21 cellular contexts compared by ENCODE assay signal in the genomic region with DNA sequence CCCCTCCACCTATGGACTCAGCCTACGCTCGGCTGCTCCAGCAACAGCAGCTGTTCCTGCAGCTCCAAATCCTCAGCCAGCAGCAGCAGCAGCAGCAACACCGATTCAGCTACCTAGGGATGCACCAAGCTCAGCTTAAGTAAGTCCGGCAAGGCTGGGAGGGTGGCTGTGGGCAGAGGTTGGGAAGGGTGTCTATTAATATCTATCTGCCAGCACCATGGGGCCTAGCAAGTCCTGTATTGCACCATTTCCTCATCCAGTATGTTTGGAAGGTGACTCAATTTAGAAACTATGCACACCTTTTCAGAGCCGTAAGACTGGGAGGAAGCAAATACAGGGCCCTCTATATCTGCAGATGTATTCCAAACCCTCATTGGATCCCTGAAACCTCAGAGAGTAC. TPM values are rescaled to one million over a fixed set of nuclear protein-coding genes. Genes with fewer than 3 reads are reported as not detected.
DNase-seq lines count a peak whose midpoint lies in the region; ATAC-seq and TF ChIP-seq lines count a peak whose summit lies in the region.
"Had no signal": no experiment of that assay in that cellular context is flagged by ENCODE, and none has a peak within 500 bp of the region (broad histone marks: within the 10 kb centered on the region; RNA-seq: fewer than 3 reads in every experiment).

No MANE protein-coding gene starts in this region.

- H3K27me3 ChIP-seq in GM23248 (replicated peaks; ENCODE audit: insufficient read depth) (0 out of 2 replicates have a peak, but pooled peaks cover 6% of the 10 kb centered on the region), left ventricle myocardium inferior (ENCODE audit: low read depth) (no peaks in the 10 kb centered on the region), osteoblast (ENCODE audit: insufficient read depth, low read length) (no peaks in the 10 kb centered on the region)
- H3K27me3 ChIP-seq: adrenal gland, uterus had no signal

- CTCF ChIA-PET in activated naive CD4-positive, alpha-beta T cell treated with anti-CD3 and anti-CD28 coated beads, Interleukin-2, amount 10 ng/mL, durations not matched to agents 7 days and 5 days (lab: Charles Lee): interaction anchor here (1.2 kb wide), 1 partner anchor 16 kb away, joined by 3 read pairs; no protein-coding TSS in a partner anchor

- H3K36me3 ChIP-seq in GM23248 (ENCODE audit: low read depth) (no peaks in the 10 kb centered on the region), left ventricle myocardium inferior (peaks cover 22% of the 10 kb centered on the region), osteoblast (ENCODE audit: insufficient read depth, low read length) (no peaks in the 10 kb centered on the region)
- H3K36me3 ChIP-seq: adrenal gland, esophagus squamous epithelium, prostate gland, uterus had no signal

- intact Hi-C loops in left ventricle myocardium inferior (cut with micrococcal nuclease): no loop called here

- no peak overlapping the region for H2AFZ ChIP-seq in GM23248
- no peak overlapping the region for H2AFZ ChIP-seq in osteoblast (ENCODE audit: low read length)

- no peaks in the 10 kb centered on the region for H3F3A ChIP-seq in GM23248 (ENCODE audit: insufficient read depth)

- 67 to 70% methylated on average over 5 of the region's 5 CpGs for WGBS in GM23248 (ENCODE audit: low coverage in 1 of 2, low lambda C conversion rate in 2 of 2, missing lambda C conversion rate in 2 of 2), 2 experiments

- no peak overlapping the region for H3K27ac Mint-ChIP-seq in activated naive CD4-positive, alpha-beta T cell treated with anti-CD3 and anti-CD28 coated beads, Interleukin-2, amount 10 ng/mL, durations not matched to agents 7 days and 5 days
- H3K27ac Mint-ChIP-seq: activated CD8-positive, alpha-beta T cell treated with anti-CD3 and anti-CD28 coated beads, Interleukin-2, amount 10 ng/mL, durations not matched to agents 7 days and 5 days; CD8-positive, alpha-beta T cell; IgD-negative memory B cell; natural killer cell; stimulated activated naive CD8-positive, alpha-beta T cell treated with anti-CD3 and anti-CD28 coated beads, Interleukin-15, Interleukin-2, amounts not matched to agents 100 ng/mL and 50 ng/mL, for 24 hours had no signal

- no peak for ATAC-seq in GM18868 (IDR thresholded peaks at IDR 0.05; ENCODE audit: unreplicated experiment)
- ATAC-seq: activated CD8-positive, alpha-beta T cell treated with anti-CD3 and anti-CD28 coated beads, Interleukin-2, amount 10 ng/mL, durations not matched to agents 7 days and 5 days; CD8-positive, alpha-beta T cell; natural killer cell had no signal

- no peaks in the 10 kb centered on the region for H3K27me3 Mint-ChIP-seq in activated naive CD4-positive, alpha-beta T cell treated with anti-CD3 and anti-CD28 coated beads, Interleukin-2, amount 10 ng/mL, durations not matched to agents 7 days and 5 days

- H3K9me3 ChIP-seq in GM23248 (ENCODE audit: low read depth) (no peaks in the 10 kb centered on the region), left ventricle myocardium inferior (replicated peaks) (no peaks in the 10 kb centered on the region), osteoblast (ENCODE audit: low read depth, low read length) (no peaks in the 10 kb centered on the region)
- H3K9me3 ChIP-seq: adrenal gland, esophagus squamous epithelium, prostate gland, uterus had no signal

- DNase-seq in GM23248: peak; percentile 42
- peak; percentile 63 for DNase-seq in choroid plexus epithelial cell (ENCODE audit: low read depth)
- peak; percentile 57 for DNase-seq in left ventricle myocardium inferior
- peak; percentile 7 for DNase-seq in renal cortical epithelial cell (ENCODE audit: low read depth)
- no peak for DNase-seq in osteoblast (ENCODE audit: insufficient read length, low spot score, missing footprints)
- DNase-seq in midbrain (lab: John Stamatoyannopoulos, UW): no peak
- DNase-seq in activated naive CD4-positive, alpha-beta T cell treated with anti-CD3 and anti-CD28 coated beads, Interleukin-2, amount 10 ng/mL, durations not matched to agents 7 days and 5 days: no peak
- DNase-seq: activated CD8-positive, alpha-beta T cell treated with anti-CD3 and anti-CD28 coated beads, Interleukin-2, amount 10 ng/mL, durations not matched to agents 7 days and 5 days; adrenal gland; CD8-positive, alpha-beta T cell; esophagus squamous epithelium; natural killer cell; NCI-H2081 treated with DMSO at 0.1 percent for 48 hours; NCI-H774; SW 1271; uterus had no signal

- H3K36me3 Mint-ChIP-seq in activated naive CD4-positive, alpha-beta T cell treated with anti-CD3 and anti-CD28 coated beads, Interleukin-2, amount 10 ng/mL, durations not matched to agents 7 days and 5 days: no peaks in the 10 kb centered on the region
- H3K36me3 Mint-ChIP-seq: CD8-positive, alpha-beta T cell; IgD-negative memory B cell; natural killer cell had no signal

- H3K4me3 ChIP-seq in GM23248 (no peak overlapping the region), choroid plexus epithelial cell (ENCODE audit: low read depth, low read length) (no peak overlapping the region), left ventricle myocardium inferior (peak overlapping the region; percentile 50), osteoblast (ENCODE audit: insufficient read depth, low read length) (no peak overlapping the region)
- H3K4me3 ChIP-seq: adrenal gland, esophagus squamous epithelium, prostate gland, uterus had no signal

- no peak overlapping the region for H3K4me3 Mint-ChIP-seq in activated naive CD4-positive, alpha-beta T cell treated with anti-CD3 and anti-CD28 coated beads, Interleukin-2, amount 10 ng/mL, durations not matched to agents 7 days and 5 days
- H3K4me3 Mint-ChIP-seq: activated CD8-positive, alpha-beta T cell treated with anti-CD3 and anti-CD28 coated beads, Interleukin-2, amount 10 ng/mL, durations not matched to agents 7 days and 5 days; CD8-positive, alpha-beta T cell; IgD-negative memory B cell; natural killer cell; stimulated activated naive CD8-positive, alpha-beta T cell treated with anti-CD3 and anti-CD28 coated beads, Interleukin-15, Interleukin-2, amounts not matched to agents 100 ng/mL and 50 ng/mL, for 24 hours had no signal

- peaks cover 6% of the 10 kb centered on the region for H3K9me3 Mint-ChIP-seq in activated naive CD4-positive, alpha-beta T cell treated with anti-CD3 and anti-CD28 coated beads, Interleukin-2, amount 10 ng/mL, durations not matched to agents 7 days and 5 days
- H3K9me3 Mint-ChIP-seq: CD8-positive, alpha-beta T cell; stimulated activated naive CD8-positive, alpha-beta T cell treated with anti-CD3 and anti-CD28 coated beads, Interleukin-15, Interleukin-2, amounts not matched to agents 100 ng/mL and 50 ng/mL, for 24 hours had no signal

- in situ Hi-C loops in GM23248 (cut with MboI): no loop called here

- no peaks in the 10 kb centered on the region for H3K79me2 ChIP-seq in GM23248 (ENCODE audit: insufficient read depth)
- no peaks in the 10 kb centered on the region for H3K79me2 ChIP-seq in osteoblast (ENCODE audit: insufficient read depth, low read length)

- no peak overlapping the region for H3K4me2 ChIP-seq in GM23248 (ENCODE audit: unreplicated experiment)
- no peak overlapping the region for H3K4me2 ChIP-seq in osteoblast (ENCODE audit: insufficient read depth, low read length)

- H3K27ac ChIP-seq in GM23248 (no peak overlapping the region), left ventricle myocardium inferior (replicated peaks) (peak overlapping the region; percentile 88), osteoblast (ENCODE audit: low read depth, low read length) (no peak overlapping the region)
- H3K27ac ChIP-seq: adrenal gland, esophagus squamous epithelium, prostate gland, uterus, VCaP had no signal

- H3K9me2 ChIP-seq in GM23248 (ENCODE audit: insufficient read depth): no peaks in the 10 kb centered on the region

- no peak for TF ChIP-seq CTCF in choroid plexus epithelial cell (conservative IDR thresholded peaks at IDR 0.05; ENCODE audit: low read depth, low read length)
- no peak for TF ChIP-seq CTCF in left ventricle myocardium inferior (IDR thresholded peaks at IDR 0.05; ENCODE audit: borderline replicate concordance)
- no peak for TF ChIP-seq CTCF in osteoblast (IDR thresholded peaks at IDR 0.05; ENCODE audit: extremely low read depth, low read depth, low read length)

- H3K4me1 ChIP-seq in GM23248 (ENCODE audit: insufficient read depth) (peaks cover 5% of the 10 kb centered on the region; the same call in 1 of the 2 replicates), left ventricle myocardium inferior (peaks cover 31% of the 10 kb centered on the region), osteoblast (ENCODE audit: insufficient read depth, low read length) (peaks cover 9% of the 10 kb centered on the region)
- H3K4me1 ChIP-seq: adrenal gland, prostate gland, uterus had no signal

- H3K9ac ChIP-seq in GM23248: no peak overlapping the region

- no peaks in the 10 kb centered on the region for H4K20me1 ChIP-seq in GM23248 (ENCODE audit: insufficient read depth)
- no peaks in the 10 kb centered on the region for H4K20me1 ChIP-seq in osteoblast (ENCODE audit: insufficient read depth, low read length)

- no peaks in the 10 kb centered on the region for H3K4me1 Mint-ChIP-seq in activated naive CD4-positive, alpha-beta T cell treated with anti-CD3 and anti-CD28 coated beads, Interleukin-2, amount 10 ng/mL, durations not matched to agents 7 days and 5 days
- H3K4me1 Mint-ChIP-seq: IgD-negative memory B cell, natural killer cell had no signal

RNA-seq across cellular contexts. Expression of a gene that starts 45.0 kb away (rescaled TPM):
- 0.11 and 0.13 TPM in 2 replicates for total RNA-seq in GM23248 (2014; rRNA removed; shearing (Covaris generic))
- 0.33 and 0.57 TPM in 2 replicates for polyA plus RNA-seq in GM23248 (2016; fragmentation: Nextera tagmentation; extraction: Ambion mirVana)
- total RNA-seq in left ventricle myocardium inferior: 7.2 TPM
- 1.0 and 1.3 TPM in 2 replicates for total RNA-seq in renal cortical epithelial cell
- total RNA-seq in osteoblast: 2.9 and 4.3 TPM in 2 replicates
- total RNA-seq: CD8-positive, alpha-beta T cell; natural killer cell had no signal

Comparison
In these comparisons a context has a peak if more than half of its experiments do, and no peak if none do; other contexts are left out.
1. DNase-seq: peak in GM23248 (single experiment), choroid plexus epithelial cell (single experiment), left ventricle myocardium inferior (single experiment) and renal cortical epithelial cell (single experiment); none in osteoblast (single experiment), midbrain (single experiment) and activated naive CD4-positive, alpha-beta T cell treated with anti-CD3 and anti-CD28 coated beads, Interleukin-2, amount 10 ng/mL, durations not matched to agents 7 days and 5 days (single experiment).